Comparison of ENCODE assay signal across 31 cellular contexts in the genomic region with DNA sequence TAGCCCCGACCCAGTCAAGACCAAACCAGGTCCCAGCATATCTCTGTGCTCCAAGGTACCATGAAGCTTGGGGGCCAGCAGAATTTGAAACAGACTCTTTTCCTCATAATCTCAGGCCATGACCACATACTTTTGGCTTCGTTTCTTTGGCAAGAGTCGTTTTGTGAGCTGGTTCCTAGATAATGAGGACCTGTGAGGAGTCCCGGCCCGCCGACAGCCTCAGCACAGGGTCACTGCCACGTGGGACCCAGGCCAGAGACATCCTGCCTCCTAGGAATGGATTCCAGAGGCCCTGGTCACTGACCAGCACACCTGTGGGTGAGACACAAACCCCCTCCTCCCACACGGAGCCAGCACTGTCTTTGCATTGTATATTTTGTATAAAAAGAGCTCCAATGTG.
A peak's percentile ranks its signal among the peaks of the same experiment; 100 is the strongest.
DNase-seq lines count a peak whose midpoint lies in the region; ATAC-seq, FAIRE-seq and TF ChIP-seq lines count a peak whose summit lies in the region.
"Had no signal": no experiment of that assay in that cellular context is flagged by ENCODE, and none has a peak within 500 bp of the region (broad histone marks: within the 10 kb centered on the region; RNA-seq: fewer than 3 reads in every experiment).

No MANE protein-coding gene starts in this region.

- no peak overlapping the region for H3K4me3 ChIP-seq in astrocyte (ENCODE audit: insufficient read depth, low read depth, low read length)
- no peak overlapping the region for H3K4me3 ChIP-seq in left ventricle myocardium inferior
- no peak overlapping the region for H3K4me3 ChIP-seq in ovary
- H3K4me3 ChIP-seq: PC-9, sigmoid colon, upper lobe of left lung had no signal

- DNase-seq in NCI-H2196 (lab: John Stamatoyannopoulos, UW; ENCODE audit: unreplicated experiment) (peak; percentile 67), astrocyte (ENCODE audit: low read depth) (peak; percentile 11), left ventricle myocardium inferior (peak; percentile 53), ovary (peak in 3 of 5 donors; percentile 47 to 75 (median 62)), inferior parietal cortex (ENCODE audit: extremely low spot score) (no peak), glutamatergic neuron (no peak)
- DNase-seq: activated CD4-positive, alpha-beta T cell treated with anti-CD3 and anti-CD28 coated beads for 36 hours; activated T-cell treated with anti-CD3 and anti-CD28 coated beads for 4 hours; amniotic stem cell; CD8-positive, alpha-beta memory T cell; DMS 273 treated with DMSO at 0.1 percent for 48 hours; effector CD4-positive, alpha-beta T cell; EL; GOT3; HFFc6; KBM-7; NCI-H1105; NCI-H1930; NCI-H2171 treated with DMSO at 0.1 percent for 48 hours; NCI-H524 treated with DMSO at 0.1 percent for 48 hours; PC-9; sigmoid colon; stimulated activated CD4-positive, alpha-beta T cell treated with anti-CD3 and anti-CD28 coated beads, Interleukin-12 subunit alpha, Interleukin-12 subunit beta, amount 100 ng/mL, for 4 hours; stimulated activated CD4-positive, alpha-beta T cell treated with anti-CD3 and anti-CD28 coated beads, Interleukin-2, amount 100 ng/mL, for 48 hours; T-helper 2 cell; upper lobe of left lung had no signal

- H3K4me2 ChIP-seq in astrocyte (ENCODE audit: low read length): no peak overlapping the region
- H3K4me2 ChIP-seq: PC-9 had no signal

- H3K4me3 Mint-ChIP-seq in astrocyte (ENCODE audit: unreplicated experiment) (no peak overlapping the region), glutamatergic neuron (ENCODE audit: unreplicated experiment) (no peak overlapping the region)
- H3K4me3 Mint-ChIP-seq: activated CD4-positive, alpha-beta T cell treated with anti-CD3 and anti-CD28 coated beads for 36 hours; activated naive CD4-positive, alpha-beta T cell treated with anti-CD3 and anti-CD28 coated beads, Interleukin-2, amount 50 U/mL, for 24 hours; CD8-positive, alpha-beta memory T cell; HFFc6 had no signal

- peak overlapping the region; percentile 0 for H2AFZ ChIP-seq in astrocyte (ENCODE audit: low read depth, low read length)
- H2AFZ ChIP-seq: PC-9 had no signal

- FAIRE-seq in astrocyte (lab: Jason Lieb, UNC): no peak
- FAIRE-seq: colon had no signal

- H3K9me3 ChIP-seq in astrocyte (ENCODE audit: insufficient read depth, low read depth, low read length): no peaks in the 10 kb centered on the region
- H3K9me3 ChIP-seq in left ventricle myocardium inferior (replicated peaks): no peaks in the 10 kb centered on the region
- no peaks in the 10 kb centered on the region for H3K9me3 ChIP-seq in ovary
- H3K9me3 ChIP-seq: sigmoid colon, upper lobe of left lung had no signal

- intact Hi-C loops in left ventricle myocardium inferior (cut with micrococcal nuclease) (no loop called here), ovary (cut with DNase I) (no loop called here)

- TF ChIP-seq EP300 in ovary (IDR thresholded peaks at IDR 0.05): no peak

- H3K36me3 ChIP-seq in astrocyte (ENCODE audit: insufficient read depth, low read length) (no peaks in the 10 kb centered on the region), left ventricle myocardium inferior (no peaks in the 10 kb centered on the region), ovary (no peaks in the 10 kb centered on the region)
- H3K36me3 ChIP-seq: sigmoid colon, upper lobe of left lung had no signal

- no peak overlapping the region for H3K9ac ChIP-seq in astrocyte (ENCODE audit: low read length)

- 6 to 23% (median 14%) methylated on average over 8 of the region's 8 CpGs for WGBS in ovary, 3 donors

- no peak for TF ChIP-seq CTCF in astrocyte (IDR thresholded peaks at IDR 0.05; ENCODE audit: insufficient read depth, low read depth, low read length)
- TF ChIP-seq CTCF in left ventricle myocardium inferior (IDR thresholded peaks at IDR 0.05; ENCODE audit: borderline replicate concordance): no peak
- no peak for TF ChIP-seq CTCF in ovary (IDR thresholded peaks at IDR 0.05)
- no peak for TF ChIP-seq CTCF in glutamatergic neuron (IDR thresholded peaks at IDR 0.05; ENCODE audit: partially characterized antibody, unreplicated experiment)

- H4K20me1 ChIP-seq in astrocyte (ENCODE audit: insufficient read depth, low read length): no peaks in the 10 kb centered on the region

- no peaks in the 10 kb centered on the region for H3K79me2 ChIP-seq in astrocyte (ENCODE audit: insufficient read depth, low read length)

- H3K4me1 Mint-ChIP-seq in astrocyte (ENCODE audit: low read depth, unreplicated experiment) (peaks cover 4% of the 10 kb centered on the region), glutamatergic neuron (ENCODE audit: low read depth, unreplicated experiment) (no peaks in the 10 kb centered on the region)
- H3K4me1 Mint-ChIP-seq: activated CD4-positive, alpha-beta T cell treated with anti-CD3 and anti-CD28 coated beads for 36 hours; activated naive CD4-positive, alpha-beta T cell treated with anti-CD3 and anti-CD28 coated beads, Interleukin-2, amount 50 U/mL, for 24 hours; CD8-positive, alpha-beta memory T cell had no signal

- H3K27me3 ChIP-seq in astrocyte (ENCODE audit: insufficient read depth, low read length) (peaks cover 7% of the 10 kb centered on the region), left ventricle myocardium inferior (ENCODE audit: low read depth) (no peaks in the 10 kb centered on the region), ovary (no peaks in the 10 kb centered on the region)
- H3K27me3 ChIP-seq: sigmoid colon, upper lobe of left lung had no signal

- H3K27me3 Mint-ChIP-seq in astrocyte (ENCODE audit: low read depth, unreplicated experiment) (peaks cover 18% of the 10 kb centered on the region), glutamatergic neuron (ENCODE audit: unreplicated experiment) (peaks cover 3% of the 10 kb centered on the region)

- H3K36me3 Mint-ChIP-seq in astrocyte (ENCODE audit: low read depth, unreplicated experiment) (peaks cover 2% of the 10 kb centered on the region), glutamatergic neuron (ENCODE audit: unreplicated experiment) (no peaks in the 10 kb centered on the region)
- H3K36me3 Mint-ChIP-seq: activated naive CD4-positive, alpha-beta T cell treated with anti-CD3 and anti-CD28 coated beads, Interleukin-2, amount 50 U/mL, for 24 hours; CD8-positive, alpha-beta memory T cell had no signal

- H3K9me3 Mint-ChIP-seq in astrocyte (ENCODE audit: unreplicated experiment): peaks cover 5% of the 10 kb centered on the region
- peaks cover 2% of the 10 kb centered on the region for H3K9me3 Mint-ChIP-seq in glutamatergic neuron (ENCODE audit: unreplicated experiment)
- H3K9me3 Mint-ChIP-seq: activated naive CD4-positive, alpha-beta T cell treated with anti-CD3 and anti-CD28 coated beads, Interleukin-2, amount 50 U/mL, for 24 hours; activated T-helper 2 cell treated with anti-CD3 and anti-CD28 coated beads, Interferon-gamma antibody, Interleukin-2, Interleukin-4, amounts not matched to agents 10 μg/mL and 5 μg/mL and 100 μg/mL, durations not matched to agents 14 hours and 24 hours and 36 hours; CD8-positive, alpha-beta memory T cell; HFFc6 had no signal

- H3K27ac ChIP-seq in astrocyte (ENCODE audit: low read depth, low read length): no peak overlapping the region
- peak overlapping the region; percentile 64 for H3K27ac ChIP-seq in left ventricle myocardium inferior (replicated peaks)
- H3K27ac ChIP-seq in ovary: peak overlapping the region in 1 of 2 donors; percentile 67
- H3K27ac ChIP-seq: PC-9, sigmoid colon, upper lobe of left lung had no signal

- H3K4me1 ChIP-seq in astrocyte (ENCODE audit: insufficient read depth, low read length): no peaks in the 10 kb centered on the region
- peaks cover 9% of the 10 kb centered on the region for H3K4me1 ChIP-seq in left ventricle myocardium inferior
- H3K4me1 ChIP-seq in ovary (ENCODE audit: insufficient read depth): peaks cover 8% of the 10 kb centered on the region
- H3K4me1 ChIP-seq: upper lobe of left lung had no signal

- no peak overlapping the region for H3K27ac Mint-ChIP-seq in astrocyte (ENCODE audit: unreplicated experiment)
- H3K27ac Mint-ChIP-seq in glutamatergic neuron (ENCODE audit: unreplicated experiment): no peak overlapping the region
- H3K27ac Mint-ChIP-seq: activated CD4-positive, alpha-beta T cell treated with anti-CD3 and anti-CD28 coated beads for 36 hours; activated naive CD4-positive, alpha-beta T cell treated with anti-CD3 and anti-CD28 coated beads, Interleukin-2, amount 50 U/mL, for 24 hours; activated T-helper 2 cell treated with anti-CD3 and anti-CD28 coated beads, Interferon-gamma antibody, Interleukin-2, Interleukin-4, amounts not matched to agents 10 μg/mL and 5 μg/mL and 100 μg/mL, durations not matched to agents 14 hours and 24 hours and 36 hours; CD8-positive, alpha-beta memory T cell; HFFc6 had no signal

- no peak for TF ChIP-seq POLR2A in ovary (IDR thresholded peaks at IDR 0.05)

- ATAC-seq in GM19324 (IDR thresholded peaks at IDR 0.05; ENCODE audit: low FRiP score, unreplicated experiment) (no peak), GM18517 (IDR thresholded peaks at IDR 0.05; ENCODE audit: unreplicated experiment) (no peak)
- ATAC-seq: activated CD4-positive, alpha-beta T cell treated with anti-CD3 and anti-CD28 coated beads for 36 hours had no signal

Comparison
In these comparisons a context has a peak if more than half of its experiments do, and no peak if none do; other contexts are left out.
1. DNase-seq: peak in NCI-H2196 (single experiment), astrocyte (single experiment), left ventricle myocardium inferior (single experiment) and ovary (3 of 5); none in inferior parietal cortex (single experiment) and glutamatergic neuron (single experiment).